In the genomic region with DNA sequence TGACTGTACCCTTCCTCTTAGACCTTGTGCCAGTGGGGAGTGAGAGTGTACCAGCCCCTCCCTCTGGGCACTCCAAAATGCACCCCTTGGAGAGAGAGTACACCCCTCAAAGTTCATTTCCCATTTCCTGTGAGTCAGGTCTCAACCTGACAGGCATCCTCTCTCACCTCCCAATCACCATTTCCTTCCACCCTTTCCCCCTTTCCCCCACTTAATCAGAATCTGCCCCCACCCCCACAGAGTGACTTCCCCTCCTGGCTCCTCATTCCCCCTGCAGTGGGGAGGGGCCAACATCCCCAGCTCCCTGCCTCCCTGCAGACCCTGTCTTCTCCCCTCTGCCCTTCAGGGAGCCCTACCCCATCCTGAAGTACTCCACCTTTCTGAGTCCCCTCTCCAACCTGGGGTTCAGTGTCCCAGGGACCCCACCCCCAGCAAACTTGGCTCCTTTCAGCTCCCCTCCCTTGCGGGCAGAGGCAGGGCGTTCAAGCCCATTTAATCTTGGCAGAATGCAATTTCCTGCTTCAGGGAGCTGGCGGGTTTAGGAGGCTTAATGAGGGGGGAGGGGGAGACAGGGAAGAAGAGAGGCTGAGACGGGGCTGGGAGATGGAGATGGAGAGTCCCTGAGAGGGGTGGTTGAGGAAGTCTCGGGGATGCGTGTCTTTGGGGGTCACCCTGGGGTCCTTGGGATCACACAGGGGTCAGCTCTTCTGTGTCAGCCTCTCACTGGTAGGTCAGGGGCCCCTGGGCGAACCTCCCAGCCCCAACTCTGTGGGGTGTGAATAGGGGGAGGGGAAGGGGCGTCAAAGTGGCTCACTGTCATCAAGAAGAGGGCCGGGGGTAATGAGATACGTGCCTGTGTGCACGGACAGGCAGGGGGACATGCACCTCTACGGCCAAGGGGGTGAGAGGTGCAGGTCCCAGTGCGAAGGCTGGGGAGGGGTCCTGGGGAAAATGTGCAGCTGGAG, we compare ENCODE assay signal across 13 cellular contexts. TPM values are rescaled to one million over a fixed set of nuclear protein-coding genes. Genes with fewer than 3 reads are reported as not detected.
DNase-seq lines count a peak whose midpoint lies in the region; ATAC-seq and TF ChIP-seq lines count a peak whose summit lies in the region.
"Had no signal": no experiment of that assay in that cellular context is flagged by ENCODE, and none has a peak within 500 bp of the region (broad histone marks: within the 10 kb centered on the region; RNA-seq: fewer than 3 reads in every experiment).

No MANE protein-coding gene starts in this region.

- TF ChIP-seq CTCF in left lung (IDR thresholded peaks at IDR 0.05): no peak
- TF ChIP-seq CTCF in GM20000 (IDR thresholded peaks at IDR 0.05; ENCODE audit: extremely low read depth, missing control alignments): no peak

- peaks cover 7 to 18% of the 10 kb centered on the region in 2 donors for H3K4me1 ChIP-seq in left lung
- H3K4me1 ChIP-seq: A549 had no signal

- intact Hi-C loops in left lung (cut with DNase I): no loop called here

- H3K36me3 ChIP-seq in left lung: no peaks in the 10 kb centered on the region
- H3K36me3 ChIP-seq: tibial artery had no signal

- H3K4me3 ChIP-seq in left lung: no peak overlapping the region
- H3K4me3 ChIP-seq: A549, tibial artery had no signal

- no peak overlapping the region for H3K27ac ChIP-seq in left lung
- H3K27ac ChIP-seq: A549, tibial artery had no signal

- H3K9me3 ChIP-seq in left lung: no peaks in the 10 kb centered on the region
- H3K9me3 ChIP-seq: A549, tibial artery had no signal

- peak; percentile 45 for ATAC-seq in left lung
- no peak for ATAC-seq in GM21381 (IDR thresholded peaks at IDR 0.05; ENCODE audit: unreplicated experiment)

- DNase-seq in NCI-H1417 (lab: John Stamatoyannopoulos, UW): peak; percentile 9 to 57 (median 21)
- DNase-seq in NCI-H1417 treated with DMSO at 0.1 percent for 48 hours (lab: John Stamatoyannopoulos, UW): no peak
- DNase-seq in KG1 (lab: John Stamatoyannopoulos, UW): peak; percentile 14
- peak; percentile 62 for DNase-seq in UCSD-AML1 (lab: John Stamatoyannopoulos, UW; ENCODE audit: unreplicated experiment)
- no peak for DNase-seq in left lung
- no peak for DNase-seq in GM20000 (ENCODE audit: low spot score)
- DNase-seq in iPS-NIHi11 (ENCODE audit: low spot score): no peak
- DNase-seq: activated gamma-delta T cell, T-cell, tibial artery had no signal

- H3K27me3 ChIP-seq in left lung: no peaks in the 10 kb centered on the region
- H3K27me3 ChIP-seq: tibial artery had no signal

RNA-seq across cellular contexts. Expression of a gene that starts 16.6 kb away (rescaled TPM):
- total RNA-seq in left lung: 10 to 100 TPM; 26.0 to 56.2 TPM

RNA-seq across cellular contexts. Expression of a gene that starts 49.8 kb away (rescaled TPM):
- total RNA-seq in left lung: 100 to 1,000 TPM; 117 to 129 TPM

RNA-seq across cellular contexts. Expression of a gene that starts 52.9 kb away (rescaled TPM):
- not detected for total RNA-seq in left lung
- total RNA-seq: mucosa of gallbladder had no signal

Comparison
In these comparisons a context has a peak if more than half of its experiments do, and no peak if none do; other contexts are left out.
1. DNase-seq: peak in NCI-H1417 (3 of 3), KG1 (single experiment) and UCSD-AML1 (single experiment); none in NCI-H1417 treated with DMSO at 0.1 percent for 48 hours (single experiment), left lung (0 of 2), GM20000 (single experiment) and iPS-NIHi11 (single experiment).